In genomic region chr4:70705146-70705855, GRCh38 we compare ENCODE assay signal across 8 cellular contexts. TPM values are rescaled to one million over a fixed set of nuclear protein-coding genes. Genes with fewer than 3 reads are reported as not detected.
DNase-seq lines count a peak whose midpoint lies in the region; ATAC-seq and TF ChIP-seq lines count a peak whose summit lies in the region.

No MANE protein-coding gene starts in this region.

- peaks cover 0 to 27% (median 9%) of the 10 kb centered on the region in 4 donors for H3K4me1 ChIP-seq in right lobe of liver

- WGBS in right lobe of liver (ENCODE audit: insufficient coverage, low coverage, low lambda C conversion rate, missing lambda C conversion rate): 1% methylated on average over 15 of the region's 84 CpGs

- peak overlapping the region; percentile 92 for H3K27ac Mint-ChIP-seq in dendritic cell treated with granulocyte-macrophage colony-stimulating factor and Interleukin-4, amounts not matched to agents 40 ng/mL and 50 ng/mL, for 4 days

- no peaks in the 10 kb centered on the region for H3K27me3 Mint-ChIP-seq in dendritic cell treated with granulocyte-macrophage colony-stimulating factor and Interleukin-4, amounts not matched to agents 40 ng/mL and 50 ng/mL, for 4 days

- TF ChIP-seq CTCF in AG09309 (IDR thresholded peaks at IDR 0.05; ENCODE audit: control insufficient read depth, insufficient read depth, low read depth, low read length, missing control alignments): no peak
- TF ChIP-seq CTCF in right lobe of liver (IDR thresholded peaks at IDR 0.05): no peak

- peaks cover 11% of the 10 kb centered on the region for H3K36me3 Mint-ChIP-seq in dendritic cell treated with granulocyte-macrophage colony-stimulating factor and Interleukin-4, amounts not matched to agents 40 ng/mL and 50 ng/mL, for 4 days (ENCODE audit: low read depth)

- peak; percentile 47 for TF ChIP-seq POLR2A in right lobe of liver (IDR thresholded peaks at IDR 0.05)

- peak overlapping the region; percentile 81 to 95 (median 92) for H3K27ac ChIP-seq in right lobe of liver

- H3K9me3 ChIP-seq in right lobe of liver: no peaks in the 10 kb centered on the region

- DNase-seq in AG09309 (ENCODE audit: low read depth): no peak
- DNase-seq in NCI-H345 (lab: John Stamatoyannopoulos, UW): peak; percentile 53
- peak; percentile 66 for DNase-seq in activated CD4-positive, alpha-beta T cell treated with anti-CD3 and anti-CD28 coated beads, Interleukin-2, amount 50 U/mL, for 1 hour
- peak; percentile 80 to 85 (median 84) for DNase-seq in right lobe of liver
- DNase-seq in stimulated activated CD4-positive, alpha-beta T cell treated with anti-CD3 and anti-CD28 coated beads, Interleukin-4, amount 100 ng/mL, for 4 hours: peak; percentile 67 to 68

- H3K4me3 Mint-ChIP-seq in dendritic cell treated with granulocyte-macrophage colony-stimulating factor and Interleukin-4, amounts not matched to agents 40 ng/mL and 50 ng/mL, for 4 days: peak overlapping the region; percentile 86

- no peaks in the 10 kb centered on the region for H3K36me3 ChIP-seq in right lobe of liver

- intact Hi-C loops in dendritic cell treated with granulocyte-macrophage colony-stimulating factor and Interleukin-4, amounts not matched to agents 40 ng/mL and 50 ng/mL, for 4 days (cut with micrococcal nuclease): loop anchor here (1.0 to 10.0 kb wide), 2 partner anchors 8 to 70 kb away; no protein-coding TSS in a partner anchor
- intact Hi-C loops in right lobe of liver (cut with DNase I): no loop called here

- no peaks in the 10 kb centered on the region for H3K9me3 Mint-ChIP-seq in dendritic cell treated with granulocyte-macrophage colony-stimulating factor and Interleukin-4, amounts not matched to agents 40 ng/mL and 50 ng/mL, for 4 days

- H3K4me1 Mint-ChIP-seq in dendritic cell treated with granulocyte-macrophage colony-stimulating factor and Interleukin-4, amounts not matched to agents 40 ng/mL and 50 ng/mL, for 4 days (ENCODE audit: low read depth): peaks cover 21% of the 10 kb centered on the region

- H3K27me3 ChIP-seq in right lobe of liver: no peaks in the 10 kb centered on the region

- peak overlapping the region; percentile 75 for H3K4me3 ChIP-seq in AG09309 (ENCODE audit: control insufficient read depth, low read depth, low read length)
- peak overlapping the region; percentile 76 to 93 (median 80) for H3K4me3 ChIP-seq in right lobe of liver

- ATAC-seq in GM18870 (IDR thresholded peaks at IDR 0.05; ENCODE audit: unreplicated experiment) (peak; percentile 60), HG03066 (IDR thresholded peaks at IDR 0.05; ENCODE audit: low read depth, unreplicated experiment) (peak; percentile 54), right lobe of liver (peak; percentile 65 to 86 (median 76))

RNA-seq across cellular contexts. Expression of gene RUFY3, which starts 16.5 kb away (rescaled TPM):
- total RNA-seq in right lobe of liver: 10 to 100 TPM; 24.1 to 58.3 (median 30.3) TPM

RNA-seq across cellular contexts. Expression of gene UTP3, which starts 17.0 kb away (rescaled TPM):
- 10 to 100 TPM; 10.2 to 22.3 (median 14.0) TPM for total RNA-seq in right lobe of liver

RNA-seq across cellular contexts. Expression of gene JCHAIN, which starts 39.0 kb away (rescaled TPM):
- total RNA-seq in right lobe of liver: 10 to 100 TPM in 3 of 6 experiments, 1 to 10 TPM in 3; 3.9 to 39.7 (median 9.3) TPM
